ENCODE assay signal across 8 cellular contexts in the genomic region with DNA sequence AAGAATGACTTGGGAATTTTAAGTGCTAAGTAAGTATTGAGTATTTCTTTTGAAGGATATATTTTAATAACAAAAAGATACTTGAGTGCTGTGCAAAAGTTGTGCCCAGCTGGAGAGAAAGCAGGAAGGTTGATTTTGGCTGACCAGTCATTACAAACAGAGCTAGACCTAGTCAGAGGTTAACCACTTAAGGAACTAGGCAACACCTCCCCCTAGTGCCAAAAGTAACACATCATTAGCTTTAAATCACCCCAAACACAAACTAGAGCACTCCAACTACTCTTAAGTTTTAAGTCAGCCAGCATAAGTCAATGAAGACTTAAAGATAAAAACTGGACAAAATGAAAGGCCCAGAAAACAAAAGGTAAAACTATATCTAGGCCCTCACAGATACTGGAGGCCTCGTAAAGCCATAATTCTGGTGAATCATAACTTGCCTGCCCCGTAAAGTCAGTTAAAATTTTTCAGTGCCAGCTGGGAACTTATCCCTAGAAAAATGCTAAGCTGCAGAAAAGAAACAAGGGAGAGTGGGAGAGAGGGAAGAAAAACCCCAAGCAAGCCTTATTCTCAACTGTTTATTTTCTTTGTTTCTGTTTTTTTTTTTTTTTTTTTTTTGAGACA. TPM values are rescaled to one million over a fixed set of nuclear protein-coding genes. Genes with fewer than 3 reads are reported as not detected.
DNase-seq lines count a peak whose midpoint lies in the region; ATAC-seq lines count a peak whose summit lies in the region.

No MANE protein-coding gene starts in this region.

- H4K20me1 ChIP-seq in Karpas-422 (ENCODE audit: insufficient read depth, low read depth, low read length): no peaks in the 10 kb centered on the region

- ATAC-seq in GM21619 (IDR thresholded peaks at IDR 0.05; ENCODE audit: unreplicated experiment) (peak; percentile 40), esophagus mucosa (no peak)

- no peak overlapping the region for H2AFZ ChIP-seq in Karpas-422 (ENCODE audit: low read length)

- H3K79me2 ChIP-seq in Karpas-422 (ENCODE audit: low read length): peaks cover 78% of the 10 kb centered on the region

- H3K36me3 ChIP-seq in Karpas-422 (ENCODE audit: insufficient read depth, low read length) (peaks cover 3% of the 10 kb centered on the region; the same call in 1 of the 2 replicates), mucosa of stomach (ENCODE audit: control insufficient read depth, insufficient read depth, low read length) (no peaks in the 10 kb centered on the region)

- H3K27ac ChIP-seq in Karpas-422 (ENCODE audit: low read length): no peak overlapping the region

- H3K9me3 ChIP-seq in Karpas-422 (ENCODE audit: low read length) (no peaks in the 10 kb centered on the region), mucosa of stomach (ENCODE audit: control insufficient read depth, low read length) (no peaks in the 10 kb centered on the region)

- H3K4me3 ChIP-seq in Karpas-422 (ENCODE audit: low read length) (no peak overlapping the region), mucosa of stomach (ENCODE audit: low read length) (no peak overlapping the region)

- no peaks in the 10 kb centered on the region for H3K9me2 ChIP-seq in Karpas-422 (replicated peaks; ENCODE audit: insufficient read depth, low read length)

- H3K4me1 ChIP-seq in Karpas-422 (ENCODE audit: low read length): peaks cover 20% of the 10 kb centered on the region
- H3K4me1 ChIP-seq in mucosa of stomach (ENCODE audit: control insufficient read depth, insufficient read depth, low read length): peaks cover 21% of the 10 kb centered on the region

- no peaks in the 10 kb centered on the region for H3K27me3 ChIP-seq in Karpas-422 (ENCODE audit: low read length)
- H3K27me3 ChIP-seq in mucosa of stomach (ENCODE audit: control insufficient read depth, insufficient read depth, low read length): no peaks in the 10 kb centered on the region

- H3K4me2 ChIP-seq in Karpas-422 (ENCODE audit: low read depth, low read length, poor library complexity, severe bottlenecking): no peak overlapping the region

- DNase-seq in activated gamma-delta T cell treated with Interleukin-2 at 50 U/mL for 16 hours (peak; percentile 10), activated gamma-delta T cell (lab: John Stamatoyannopoulos, UW) (no peak), Karpas-422 (peak; percentile 74), SK-N-DZ (ENCODE audit: low spot score) (peak; percentile 49), dermis microvascular lymphatic vessel endothelial cell (ENCODE audit: low read depth in 2 of 2) (peak; percentile 69 to 82)

- no peak overlapping the region for H3K9ac ChIP-seq in Karpas-422 (ENCODE audit: low read length)
- peak overlapping the region; percentile 54 for H3K9ac ChIP-seq in mucosa of stomach (ENCODE audit: low read length)

RNA-seq across cellular contexts. Expression of a gene that starts 4.6 kb away (rescaled TPM):
- 32.9 and 40.0 TPM in 2 replicates for total RNA-seq in Karpas-422 (2014; rRNA removed; shearing (Covaris generic); ENCODE audit: low replicate concordance)
- polyA plus RNA-seq in SK-N-DZ (2014; cell fraction: cytosol; rRNA removed): 25.6 and 25.8 TPM in 2 replicates
- 10.7 and 12.5 TPM in 2 replicates for polyA plus RNA-seq in SK-N-DZ (2014; cell fraction: nucleus; rRNA removed)
- total RNA-seq in dermis microvascular lymphatic vessel endothelial cell (26.3 and 30.6 TPM in 2 replicates), esophagus mucosa (41.8 TPM)

RNA-seq across cellular contexts. Expression of a gene that starts 16.8 kb away (rescaled TPM):
- total RNA-seq in Karpas-422 (2014; rRNA removed; shearing (Covaris generic); ENCODE audit: low replicate concordance): not detected in 2 replicates
- polyA plus RNA-seq in SK-N-DZ (2014; cell fraction: cytosol; rRNA removed): not detected in 2 replicates
- not detected in 2 replicates for polyA plus RNA-seq in SK-N-DZ (2014; cell fraction: nucleus; rRNA removed)
- not detected in 2 replicates for total RNA-seq in dermis microvascular lymphatic vessel endothelial cell
- not detected for total RNA-seq in esophagus mucosa

RNA-seq across cellular contexts. Expression of a gene that starts 26.9 kb away (rescaled TPM):
- not detected in 2 replicates for total RNA-seq in Karpas-422 (2014; rRNA removed; shearing (Covaris generic); ENCODE audit: low replicate concordance)
- polyA plus RNA-seq in SK-N-DZ (2014; cell fraction: cytosol; rRNA removed): not detected in 2 replicates
- 0.09 TPM in 1 of 2 replicates, not detected in the other for polyA plus RNA-seq in SK-N-DZ (2014; cell fraction: nucleus; rRNA removed)
- total RNA-seq in dermis microvascular lymphatic vessel endothelial cell (not detected in 2 replicates), esophagus mucosa (not detected)

RNA-seq across cellular contexts. Expression of a gene that starts 44.1 kb away (rescaled TPM):
- not detected in 2 replicates for total RNA-seq in Karpas-422 (2014; rRNA removed; shearing (Covaris generic); ENCODE audit: low replicate concordance)
- 1.2 and 4.2 TPM in 2 replicates for polyA plus RNA-seq in SK-N-DZ (2014; cell fraction: cytosol; rRNA removed)
- 3.8 and 4.0 TPM in 2 replicates for polyA plus RNA-seq in SK-N-DZ (2014; cell fraction: nucleus; rRNA removed)
- total RNA-seq in dermis microvascular lymphatic vessel endothelial cell (0.63 and 1.2 TPM in 2 replicates), esophagus mucosa (0.80 TPM)

RNA-seq across cellular contexts. Expression of a gene that starts 48.7 kb away (rescaled TPM):
- 15.1 and 16.1 TPM in 2 replicates for total RNA-seq in Karpas-422 (2014; rRNA removed; shearing (Covaris generic); ENCODE audit: low replicate concordance)
- polyA plus RNA-seq in SK-N-DZ (2014; cell fraction: cytosol; rRNA removed): 54.8 and 63.0 TPM in 2 replicates
- polyA plus RNA-seq in SK-N-DZ (2014; cell fraction: nucleus; rRNA removed): 24.4 and 37.7 TPM in 2 replicates
- 19.0 and 31.3 TPM in 2 replicates for total RNA-seq in dermis microvascular lymphatic vessel endothelial cell
- 23.2 TPM for total RNA-seq in esophagus mucosa
